ENCODE assay signal across 1 cellular context in the genomic region with DNA sequence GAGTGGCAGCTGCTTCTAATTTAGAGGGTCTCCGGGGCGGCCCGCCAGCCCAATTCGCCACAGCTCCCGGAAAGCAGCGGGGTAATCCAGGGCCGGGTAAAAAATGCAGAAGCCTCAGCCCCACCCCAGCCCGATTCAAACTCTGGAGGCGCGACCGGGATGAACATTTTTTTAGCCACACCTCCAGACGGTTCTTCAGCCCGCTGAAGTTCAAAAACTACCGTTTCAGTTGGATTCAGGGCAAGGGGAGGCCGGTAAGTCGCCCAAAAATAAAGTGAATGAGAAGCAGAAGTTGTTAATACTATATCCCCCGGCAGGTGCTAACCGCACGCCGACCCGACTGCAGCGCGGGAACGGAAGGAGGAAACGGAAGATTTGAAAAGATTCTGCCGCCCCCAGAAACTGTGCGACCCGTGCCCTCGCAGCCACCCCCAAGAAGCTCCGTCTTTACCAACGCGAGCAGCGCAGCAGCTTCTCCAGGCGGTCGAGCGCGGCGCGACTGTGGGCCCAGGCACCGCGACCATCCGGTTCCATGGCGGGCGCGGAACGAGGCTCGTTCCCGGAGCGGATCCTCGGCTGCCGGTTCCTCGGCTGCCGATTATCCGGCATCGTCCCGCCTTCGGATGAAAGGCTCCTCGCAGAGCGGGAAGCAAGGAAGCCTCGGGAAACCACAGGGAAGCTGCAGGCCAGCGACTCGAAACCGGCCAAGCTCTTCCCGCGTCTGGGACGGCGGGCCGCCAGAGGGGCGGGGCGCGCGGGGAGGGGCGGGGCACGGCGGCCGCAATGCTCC.
TF ChIP-seq lines count a peak whose summit lies in the region.

BARD1 (minus strand) TSS at position 723 of the 790 bp plus-strand sequence; CDS start at position 609, 114 bp downstream.

TF ChIP-seq in K562, 482 proteins besides CTCF, POLR2A, EP300 and RAD21 (continued from another document and continues in another):
- TF ChIP-seq, protein P1, sequence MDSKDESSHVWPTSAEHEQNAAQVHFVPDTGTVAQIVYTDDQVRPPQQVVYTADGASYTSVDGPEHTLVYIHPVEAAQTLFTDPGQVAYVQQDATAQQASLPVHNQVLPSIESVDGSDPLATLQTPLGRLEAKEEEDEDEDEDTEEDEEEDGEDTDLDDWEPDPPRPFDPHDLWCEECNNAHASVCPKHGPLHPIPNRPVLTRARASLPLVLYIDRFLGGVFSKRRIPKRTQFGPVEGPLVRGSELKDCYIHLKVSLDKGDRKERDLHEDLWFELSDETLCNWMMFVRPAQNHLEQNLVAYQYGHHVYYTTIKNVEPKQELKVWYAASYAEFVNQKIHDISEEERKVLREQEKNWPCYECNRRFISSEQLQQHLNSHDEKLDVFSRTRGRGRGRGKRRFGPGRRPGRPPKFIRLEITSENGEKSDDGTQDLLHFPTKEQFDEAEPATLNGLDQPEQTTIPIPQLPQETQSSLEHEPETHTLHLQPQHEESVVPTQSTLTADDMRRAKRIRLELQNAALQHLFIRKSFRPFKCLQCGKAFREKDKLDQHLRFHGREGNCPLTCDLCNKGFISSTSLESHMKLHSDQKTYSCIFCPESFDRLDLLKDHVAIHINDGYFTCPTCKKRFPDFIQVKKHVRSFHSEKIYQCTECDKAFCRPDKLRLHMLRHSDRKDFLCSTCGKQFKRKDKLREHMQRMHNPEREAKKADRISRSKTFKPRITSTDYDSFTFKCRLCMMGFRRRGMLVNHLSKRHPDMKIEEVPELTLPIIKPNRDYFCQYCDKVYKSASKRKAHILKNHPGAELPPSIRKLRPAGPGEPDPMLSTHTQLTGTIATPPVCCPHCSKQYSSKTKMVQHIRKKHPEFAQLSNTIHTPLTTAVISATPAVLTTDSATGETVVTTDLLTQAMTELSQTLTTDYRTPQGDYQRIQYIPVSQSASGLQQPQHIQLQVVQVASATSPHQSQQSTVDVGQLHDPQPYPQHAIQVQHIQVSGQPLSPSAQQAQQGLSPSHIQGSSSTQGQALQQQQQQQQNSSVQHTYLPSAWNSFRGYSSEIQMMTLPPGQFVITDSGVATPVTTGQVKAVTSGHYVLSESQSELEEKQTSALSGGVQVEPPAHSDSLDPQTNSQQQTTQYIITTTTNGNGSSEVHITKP (IDR thresholded peaks at IDR 0.05; ENCODE audit: partially characterized antibody), result peak; percentile 22
- TF ChIP-seq PPARD (CRISPR knock-in tag; IDR thresholded peaks at IDR 0.05) (no peak), POLR2B (IDR thresholded peaks at IDR 0.05; ENCODE audit: low read depth, partially characterized antibody) (peak; percentile 43), RCOR1 (IDR thresholded peaks at IDR 0.05; ENCODE audit: borderline replicate concordance in 1 of 2, low read depth in 2 of 2, low read length in 2 of 2) (peak in 1 of 2 experiments; percentile 60; a peak in 2 of 4 replicates), EP400 (IDR thresholded peaks at IDR 0.05) (peak; percentile 61), RBBP5 (IDR thresholded peaks at IDR 0.05; ENCODE audit: borderline replicate concordance, insufficient read depth, low read length, poor library complexity, severe bottlenecking) (peak; percentile 71), CBX1 (IDR thresholded peaks at IDR 0.05; ENCODE audit: low read depth) (no peak), CHD7 (IDR thresholded peaks at IDR 0.05; ENCODE audit: low read depth, low read length) (no peak), HNRNPLL (IDR thresholded peaks at IDR 0.05; ENCODE audit: low read depth, low read length, poor library complexity, severe bottlenecking) (peak; percentile 85), HDAC3 (IDR thresholded peaks at IDR 0.05; ENCODE audit: borderline replicate concordance, partially characterized antibody) (no peak), LCOR (CRISPR knock-in tag; IDR thresholded peaks at IDR 0.05) (peak; percentile 57; the same call in 1 of the 2 replicates), PRMT5 (CRISPR knock-in tag; IDR thresholded peaks at IDR 0.05) (no peak), ZNF407 (IDR thresholded peaks at IDR 0.05; ENCODE audit: low read depth) (peak; percentile 61), CBX2 (IDR thresholded peaks at IDR 0.05; ENCODE audit: insufficient read depth, low read length, poor library complexity, severe bottlenecking) (no peak), SMAD4 (CRISPR knock-in tag; conservative IDR thresholded peaks at IDR 0.05) (peak; percentile 42; the same call in 1 of the 2 replicates), MAX (CRISPR knock-in tag; IDR thresholded peaks at IDR 0.05) (peak; percentile 62; the same call in 1 of the 2 replicates), THRB (CRISPR knock-in tag; conservative IDR thresholded peaks at IDR 0.05) (no peak)
- TF ChIP-seq, protein P2, sequence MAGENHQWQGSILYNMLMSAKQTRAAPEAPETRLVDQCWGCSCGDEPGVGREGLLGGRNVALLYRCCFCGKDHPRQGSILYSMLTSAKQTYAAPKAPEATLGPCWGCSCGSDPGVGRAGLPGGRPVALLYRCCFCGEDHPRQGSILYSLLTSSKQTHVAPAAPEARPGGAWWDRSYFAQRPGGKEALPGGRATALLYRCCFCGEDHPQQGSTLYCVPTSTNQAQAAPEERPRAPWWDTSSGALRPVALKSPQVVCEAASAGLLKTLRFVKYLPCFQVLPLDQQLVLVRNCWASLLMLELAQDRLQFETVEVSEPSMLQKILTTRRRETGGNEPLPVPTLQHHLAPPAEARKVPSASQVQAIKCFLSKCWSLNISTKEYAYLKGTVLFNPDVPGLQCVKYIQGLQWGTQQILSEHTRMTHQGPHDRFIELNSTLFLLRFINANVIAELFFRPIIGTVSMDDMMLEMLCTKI (IDR thresholded peaks at IDR 0.05; ENCODE audit: partially characterized antibody), result no peak
